Comparison of ENCODE assay signal across 34 cellular contexts in the genomic region with DNA sequence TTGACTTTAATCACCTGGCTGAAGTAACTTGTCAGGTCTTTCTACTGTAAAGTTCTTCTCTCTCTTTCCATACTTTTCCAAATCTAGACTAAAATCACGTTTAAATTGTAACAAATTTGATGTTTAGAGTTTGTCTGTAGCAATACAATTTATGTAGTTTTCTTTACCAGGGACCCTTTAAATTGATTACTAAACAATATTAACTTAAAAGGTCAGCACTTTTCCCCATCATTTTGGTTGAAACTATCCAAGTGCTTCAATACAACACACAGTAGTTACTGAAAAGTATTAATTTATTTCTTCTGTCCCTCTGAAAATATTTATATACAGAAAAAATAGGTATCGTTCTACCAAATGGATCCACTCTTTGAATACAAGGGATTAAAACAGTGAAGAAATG.
"Had no signal": no experiment of that assay in that cellular context is flagged by ENCODE, and none has a peak within 500 bp of the region (broad histone marks: within the 10 kb centered on the region; RNA-seq: fewer than 3 reads in every experiment).

No MANE protein-coding gene starts in this region.

- H3K9me3 ChIP-seq: MG63 had no signal

- H3K4me3 ChIP-seq: MG63 had no signal

- DNase-seq: Karpas-422, Kasumi-1, MG63, MM.1S, MV-4-11, NCI-H1048, NCI-H1092, NCI-H1092 treated with DMSO at 0.1 percent for 48 hours, NCI-H1105, NCI-H1105 treated with DMSO at 0.1 percent for 48 hours, NCI-H1417, NCI-H1417 treated with DMSO at 0.1 percent for 48 hours, NCI-H1436, NCI-H1436 treated with DMSO at 0.1 percent for 48 hours, NCI-H146, NCI-H1694, NCI-H1694 treated with DMSO at 0.1 percent for 48 hours, NCI-H187, NCI-H187 treated with DMSO at 0.1 percent for 48 hours, NCI-H1930, NCI-H2029, NCI-H2029 treated with DMSO at 0.1 percent for 48 hours, NCI-H2081, NCI-H2081 treated with DMSO at 0.1 percent for 48 hours, NCI-H2107, NCI-H2171, NCI-H2171 treated with DMSO at 0.1 percent for 48 hours, NCI-H2227 treated with DMSO at 0.1 percent for 48 hours, NCI-H345, NCI-H446, NCI-H446 treated with DMSO at 0.1 percent for 48 hours, NCI-H510A, NCI-H510A treated with DMSO at 0.1 percent for 48 hours, NCI-H524 had no signal

- H3K27me3 ChIP-seq: MG63 had no signal

- H3K36me3 ChIP-seq: MG63 had no signal
